In the genomic region with DNA sequence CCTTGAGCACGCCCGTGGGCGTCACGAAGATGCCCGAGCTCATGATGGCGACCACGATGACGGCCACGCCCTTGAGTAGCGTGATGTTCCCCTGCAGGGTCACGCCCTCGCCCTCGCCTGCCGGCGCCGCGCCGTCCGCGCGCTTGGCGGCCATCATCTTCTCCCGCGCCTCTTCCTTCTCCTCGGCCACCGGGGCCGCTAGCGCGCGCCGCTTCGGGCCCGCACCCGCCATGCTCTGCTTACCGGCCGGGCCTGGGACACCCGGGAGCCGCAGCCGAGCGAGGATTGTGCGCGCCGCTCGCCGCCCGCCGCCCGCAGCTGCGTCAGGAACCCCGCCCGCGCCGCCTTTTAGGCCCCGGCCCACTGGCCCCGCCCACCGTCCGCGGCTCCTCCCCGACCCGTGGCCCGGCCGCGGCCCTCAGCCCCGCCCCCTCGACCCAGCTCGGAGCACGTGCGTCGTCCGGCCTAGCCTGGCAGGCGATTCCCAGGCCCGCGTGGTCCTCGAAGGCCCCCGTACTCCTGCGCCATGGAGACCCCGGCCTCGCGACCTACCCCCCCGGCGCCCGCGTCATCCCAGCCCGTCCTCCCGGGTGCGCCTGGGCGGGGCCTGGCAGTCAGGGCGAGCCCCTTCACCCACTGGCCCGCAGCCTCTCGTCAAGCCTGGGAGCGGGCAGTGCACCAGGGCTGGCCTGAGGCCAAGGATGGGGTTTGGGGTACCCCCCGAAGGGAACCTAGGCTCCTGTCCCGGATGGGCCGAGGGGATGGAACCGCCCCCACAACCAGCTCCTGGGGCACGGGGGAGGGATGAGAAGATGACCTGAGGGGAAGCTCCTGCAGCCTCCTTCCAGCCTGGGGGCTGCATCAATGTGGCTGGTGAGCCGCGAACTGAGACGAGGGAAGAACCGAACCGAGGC, we compare ENCODE assay signal across 8 cellular contexts.
DNase-seq lines count a peak whose midpoint lies in the region; ATAC-seq and TF ChIP-seq lines count a peak whose summit lies in the region.
"Not testable (repeated sequence)": the region's sequence is repeated elsewhere in the genome, so short reads cannot be mapped to it uniquely, and the experiment has no call there.

No MANE protein-coding gene starts in this region.

- H3K9me3 ChIP-seq in CD4-positive, alpha-beta memory T cell (ENCODE audit: control insufficient read depth in 1 of 2, low read length in 2 of 2); lower lobe of right lung: not testable (repeated sequence)

- not testable (repeated sequence) for H3K4me1 ChIP-seq in CD4-positive, alpha-beta memory T cell (ENCODE audit: insufficient read depth, low read length)
- H3K4me1 ChIP-seq in lower lobe of right lung, result peaks cover 34% of the 10 kb centered on the region

- peaks cover 10 to 34% (median 24%) of the 10 kb centered on the region in 4 donors for H3K4me1 Mint-ChIP-seq in CD4-positive, alpha-beta memory T cell
- H3K4me1 Mint-ChIP-seq in activated CD8-positive, alpha-beta T cell treated with anti-CD3 and anti-CD28 coated beads for 36 hours (ENCODE audit: low read depth), result peaks cover 14% of the 10 kb centered on the region

- CTCF ChIA-PET in CD4-positive, alpha-beta memory T cell (lab: Charles Lee; ENCODE audit: partially characterized antibody), result interaction anchor here (1.5 kb wide), 1 partner anchor 11 kb away, joined by 4 read pairs; no protein-coding TSS in a partner anchor
- CTCF ChIA-PET in activated CD8-positive, alpha-beta T cell treated with anti-CD3 and anti-CD28 coated beads for 36 hours (lab: Charles Lee), result not testable (repeated sequence)

- H3K36me3 ChIP-seq in CD4-positive, alpha-beta memory T cell (ENCODE audit: insufficient read depth, low read length); lower lobe of right lung: not testable (repeated sequence)

- peak; percentile 96 to 99 (median 98) for DNase-seq in CD4-positive, alpha-beta memory T cell
- DNase-seq in NCI-H82 treated with DMSO at 0.1 percent for 48 hours (lab: John Stamatoyannopoulos, UW; ENCODE audit: unreplicated experiment) (peak; percentile 89), ecto neural progenitor cell (ENCODE audit: low spot score) (peak; percentile 100), lower lobe of right lung (peak; percentile 99)
- DNase-seq in activated CD8-positive, alpha-beta T cell treated with anti-CD3 and anti-CD28 coated beads for 36 hours, result peak; percentile 99
- DNase-seq in stimulated activated CD4-positive, alpha-beta T cell treated with anti-CD3 and anti-CD28 coated beads, TNF-alpha, amount 100 ng/mL, for 1 hour (ENCODE audit: low read depth in 3 of 3, low spot score in 1 of 3), result peak; percentile 84 to 99 (median 96)

- H3K27ac Mint-ChIP-seq in CD4-positive, alpha-beta memory T cell, result peak overlapping the region; percentile 95 to 99 (median 99)
- H3K27ac Mint-ChIP-seq in activated CD8-positive, alpha-beta T cell treated with anti-CD3 and anti-CD28 coated beads for 36 hours, result peak overlapping the region; percentile 96

- peak overlapping the region; percentile 90 for H3K27ac ChIP-seq in CD4-positive, alpha-beta memory T cell (ENCODE audit: low read depth, low read length)
- peak overlapping the region; percentile 93 for H3K27ac ChIP-seq in lower lobe of right lung

- TF ChIP-seq CTCF in activated CD8-positive, alpha-beta T cell treated with anti-CD3 and anti-CD28 coated beads for 36 hours (IDR thresholded peaks at IDR 0.05); lower lobe of right lung (IDR thresholded peaks at IDR 0.05): not testable (repeated sequence)

- peak overlapping the region in 1 of 2 donors; percentile 68 for H3K4me3 ChIP-seq in CD4-positive, alpha-beta memory T cell (ENCODE audit: low read length in 2 of 2)
- peak overlapping the region; percentile 80 for H3K4me3 ChIP-seq in lower lobe of right lung

- intact Hi-C loops in CD4-positive, alpha-beta memory T cell (cut with micrococcal nuclease), result loop anchor here (1.0 kb wide), 1 partner anchor 35 kb away; no protein-coding TSS in a partner anchor
- intact Hi-C loops in activated CD8-positive, alpha-beta T cell treated with anti-CD3 and anti-CD28 coated beads for 36 hours (cut with micrococcal nuclease); lower lobe of right lung (cut with DNase I): not testable (repeated sequence)

- ATAC-seq in GM19455 (IDR thresholded peaks at IDR 0.05; ENCODE audit: unreplicated experiment), result peak; percentile 63
- ATAC-seq in HG03575 (IDR thresholded peaks at IDR 0.05; ENCODE audit: extremely low read depth, insufficient number of reproducible peaks, low FRiP score, unreplicated experiment), result peak; percentile 20
- peak; percentile 69 for ATAC-seq in activated CD8-positive, alpha-beta T cell treated with anti-CD3 and anti-CD28 coated beads for 36 hours
- peak; percentile 93 to 95 for ATAC-seq in lower lobe of right lung

- not testable (repeated sequence) for H3K27me3 Mint-ChIP-seq in CD4-positive, alpha-beta memory T cell; activated CD8-positive, alpha-beta T cell treated with anti-CD3 and anti-CD28 coated beads for 36 hours

- POLR2A ChIA-PET in CD4-positive, alpha-beta memory T cell (lab: Charles Lee; ENCODE audit: partially characterized antibody), result interaction anchor here (0.6 to 2.6 kb wide), 12 partner anchors 10 to 803 kb away, joined by 3 to 15 read pairs (median 6); partner anchors contain the start of gene METTL9
- POLR2A ChIA-PET in activated CD8-positive, alpha-beta T cell treated with anti-CD3 and anti-CD28 coated beads for 36 hours (lab: Charles Lee), result interaction anchor here (0.7 to 1.5 kb wide), 4 partner anchors 18 to 125 kb away, joined by 3 to 5 read pairs (median 4); no protein-coding TSS in a partner anchor

- H3K27me3 ChIP-seq in CD4-positive, alpha-beta memory T cell (ENCODE audit: insufficient read depth, low read length); lower lobe of right lung (ENCODE audit: low read depth): not testable (repeated sequence)

- H3K4me3 Mint-ChIP-seq in CD4-positive, alpha-beta memory T cell, result peak overlapping the region; percentile 88 to 98 (median 96)
- H3K4me3 Mint-ChIP-seq in activated CD8-positive, alpha-beta T cell treated with anti-CD3 and anti-CD28 coated beads for 36 hours, result peak overlapping the region; percentile 88

- not testable (repeated sequence) for H3K9me3 Mint-ChIP-seq in CD4-positive, alpha-beta memory T cell; activated CD8-positive, alpha-beta T cell treated with anti-CD3 and anti-CD28 coated beads for 36 hours

- peaks cover 0 to 21% of the 10 kb centered on the region in 2 donors for H3K36me3 Mint-ChIP-seq in CD4-positive, alpha-beta memory T cell
- H3K36me3 Mint-ChIP-seq in activated CD8-positive, alpha-beta T cell treated with anti-CD3 and anti-CD28 coated beads for 36 hours (ENCODE audit: low read depth), result peaks cover 33% of the 10 kb centered on the region

Comparison
In these comparisons a context has a peak if more than half of its experiments do, and no peak if none do; other contexts are left out.
1. ATAC-seq: peak in every context shown above with its lines; median percentile 94 in lower lobe of right lung; 69 in activated CD8-positive, alpha-beta T cell treated with anti-CD3 and anti-CD28 coated beads for 36 hours; 63 in GM19455; 20 in HG03575.